In the genomic region with DNA sequence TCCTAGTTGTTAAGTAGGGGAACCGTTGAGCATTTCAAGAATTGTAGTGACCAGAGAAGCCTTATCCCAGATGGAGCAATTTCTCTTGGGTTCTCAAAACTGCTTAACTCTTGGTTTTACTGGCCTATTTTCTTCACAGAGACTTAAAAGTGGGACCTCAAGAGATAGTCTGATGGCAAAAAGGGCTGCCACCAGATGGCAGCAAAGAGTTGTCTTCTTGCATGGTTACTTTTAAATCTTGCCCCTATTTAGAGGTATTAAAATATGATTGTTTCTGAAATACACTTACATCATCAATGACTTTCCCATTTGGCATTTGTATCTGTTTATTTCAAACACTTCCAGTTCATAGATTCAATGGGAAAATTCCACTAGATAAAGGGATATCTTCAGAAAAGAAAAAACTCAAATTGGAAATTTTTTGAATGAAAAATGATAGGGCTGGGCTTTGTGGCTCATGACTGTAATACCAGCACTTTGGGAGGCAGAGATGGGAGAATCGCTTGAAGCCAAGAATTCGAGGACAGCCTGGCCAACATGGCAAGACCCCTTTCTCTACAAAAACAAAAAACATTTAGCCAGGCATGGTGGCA, we compare ENCODE assay signal across 9 cellular contexts.
A peak's percentile ranks its signal among the peaks of the same experiment; 100 is the strongest.
DNase-seq lines count a peak whose midpoint lies in the region; ATAC-seq and TF ChIP-seq lines count a peak whose summit lies in the region.
"Had no signal": no experiment of that assay in that cellular context is flagged by ENCODE, and none has a peak within 500 bp of the region (broad histone marks: within the 10 kb centered on the region; RNA-seq: fewer than 3 reads in every experiment).

No MANE protein-coding gene starts in this region.

- H3K9ac ChIP-seq in smooth muscle cell (ENCODE audit: low read depth) = no peak overlapping the region

- peaks cover 28% of the 10 kb centered on the region for H3K9me3 Mint-ChIP-seq in HFFc6

- DNase-seq in NCI-H748 (lab: John Stamatoyannopoulos, UW; ENCODE audit: unreplicated experiment) (peak; percentile 31), NCI-H748 treated with DMSO at 0.1 percent for 48 hours (lab: John Stamatoyannopoulos, UW) (no peak), HFFc6 (peak; percentile 1), NCI-H2107 treated with DMSO at 0.1 percent for 48 hours (lab: John Stamatoyannopoulos, UW; ENCODE audit: unreplicated experiment) (peak; percentile 22), anterior cingulate cortex (lab: John Stamatoyannopoulos, UW) (peak in 34 of 58 donors; percentile 1 to 83 (median 18)), hippocampal formation (lab: John Stamatoyannopoulos, UW) (peak; percentile 33 to 57), smooth muscle cell (lab: John Stamatoyannopoulos, UW; ENCODE audit: unreplicated experiment) (peak; percentile 3)

- no peaks in the 10 kb centered on the region for H3K79me2 ChIP-seq in smooth muscle cell (ENCODE audit: low read depth)

- WGBS in smooth muscle cell (ENCODE audit: low lambda C conversion rate) = 46% methylated on average over 3 of the region's 3 CpGs

- H2AFZ ChIP-seq in smooth muscle cell (ENCODE audit: low read depth) = no peak overlapping the region

- no peaks in the 10 kb centered on the region for H3K36me3 ChIP-seq in smooth muscle cell (ENCODE audit: low read depth)

- no peaks in the 10 kb centered on the region for H3K9me3 ChIP-seq in smooth muscle cell (replicated peaks; ENCODE audit: low read depth)

- H3K4me3 ChIP-seq in smooth muscle cell = no peak overlapping the region

- TF ChIP-seq CTCF in HFFc6 (IDR thresholded peaks at IDR 0.05) (peak; percentile 79), smooth muscle cell (IDR thresholded peaks at IDR 0.05; ENCODE audit: borderline replicate concordance, insufficient read depth, poor library complexity, severe bottlenecking) (peak; percentile 92)

- no peaks in the 10 kb centered on the region for H3K4me1 ChIP-seq in smooth muscle cell (ENCODE audit: low read depth)

- H3K27ac Mint-ChIP-seq in HFFc6 = no peak overlapping the region
- H3K27ac Mint-ChIP-seq: CD4-positive, CD25-positive, alpha-beta regulatory T cell had no signal

- H3K4me2 ChIP-seq in smooth muscle cell = no peak overlapping the region

- ATAC-seq in HG03095 (IDR thresholded peaks at IDR 0.05; ENCODE audit: unreplicated experiment) = no peak

- no peaks in the 10 kb centered on the region for H4K20me1 ChIP-seq in smooth muscle cell (ENCODE audit: low read depth)

- H3K4me1 Mint-ChIP-seq in HFFc6 (ENCODE audit: low read depth) = no peaks in the 10 kb centered on the region
- H3K4me1 Mint-ChIP-seq: CD4-positive, CD25-positive, alpha-beta regulatory T cell had no signal

- no peak overlapping the region for H3K4me3 Mint-ChIP-seq in HFFc6
- H3K4me3 Mint-ChIP-seq: CD4-positive, CD25-positive, alpha-beta regulatory T cell had no signal

- H3K27ac ChIP-seq in smooth muscle cell (ENCODE audit: low read depth) = no peak overlapping the region

- H3K36me3 Mint-ChIP-seq in HFFc6 (ENCODE audit: low read depth) = no peaks in the 10 kb centered on the region; the same call in 1 of the 2 replicates
- H3K36me3 Mint-ChIP-seq: CD4-positive, CD25-positive, alpha-beta regulatory T cell had no signal

- no peaks in the 10 kb centered on the region for H3K27me3 ChIP-seq in smooth muscle cell (ENCODE audit: low read depth)

- no peaks in the 10 kb centered on the region for H3F3A ChIP-seq in smooth muscle cell (ENCODE audit: low read depth)

- no peaks in the 10 kb centered on the region for H3K27me3 Mint-ChIP-seq in HFFc6 (ENCODE audit: insufficient read depth)
- H3K27me3 Mint-ChIP-seq: CD4-positive, CD25-positive, alpha-beta regulatory T cell had no signal
